Comparison of ENCODE assay signal across 28 cellular contexts in genomic region chr7:4602905-4603842, GRCh38.
"Had no signal": no experiment of that assay in that cellular context is flagged by ENCODE, and none has a peak within 500 bp of the region (broad histone marks: within the 10 kb centered on the region; RNA-seq: fewer than 3 reads in every experiment).

No MANE protein-coding gene starts in this region.

- H3K36me3 ChIP-seq: cardiac muscle cell, gastrocnemius medialis, thyroid gland had no signal

- FAIRE-seq: endothelial cell of umbilical vein, islet of Langerhans, TTC549 had no signal

- H3K27ac Mint-ChIP-seq: activated B cell treated with CpG ODN at 0.5 μM for 24 hours; activated CD4-positive, alpha-beta T cell treated with anti-CD3 and anti-CD28 coated beads for 36 hours; activated naive CD4-positive, alpha-beta T cell treated with anti-CD3 and anti-CD28 coated beads for 36 hours; activated T-helper 2 cell treated with anti-CD3 and anti-CD28 coated beads, Interferon-gamma antibody, Interleukin-2, Interleukin-4, amounts not matched to agents 10 μg/mL and 5 μg/mL and 100 μg/mL, durations not matched to agents 14 hours and 24 hours and 36 hours; memory B cell; nephron progenitor cell; progenitor cell of endocrine pancreas had no signal

- H3K27me3 Mint-ChIP-seq: progenitor cell of endocrine pancreas had no signal

- H3K36me3 Mint-ChIP-seq: memory B cell had no signal

- ATAC-seq: activated CD4-positive, alpha-beta T cell treated with anti-CD3 and anti-CD28 coated beads for 36 hours; activated T-cell treated with anti-CD3 and anti-CD28 coated beads, Interleukin-2, amount 50 U/mL, for 4 hours; esophagus mucosa; gastrocnemius medialis; mucosa of descending colon had no signal

- H3K27ac ChIP-seq: cardiac muscle cell, gastrocnemius medialis, thyroid gland had no signal

- H3K4me1 Mint-ChIP-seq: activated B cell treated with CpG ODN at 0.5 μM for 24 hours; activated CD4-positive, alpha-beta T cell treated with anti-CD3 and anti-CD28 coated beads for 36 hours; memory B cell had no signal

- H3K4me3 ChIP-seq: cardiac muscle cell, gastrocnemius medialis, mucosa of descending colon, SK-N-MC, thyroid gland had no signal

- H3K27me3 ChIP-seq: cardiac muscle cell, thyroid gland had no signal

- H3K9me3 ChIP-seq: gastrocnemius medialis, mucosa of descending colon, thyroid gland had no signal

- H3K4me3 Mint-ChIP-seq: activated B cell treated with CpG ODN at 0.5 μM for 24 hours; activated CD4-positive, alpha-beta T cell treated with anti-CD3 and anti-CD28 coated beads for 36 hours; activated naive CD4-positive, alpha-beta T cell treated with anti-CD3 and anti-CD28 coated beads for 36 hours; activated T-cell treated with anti-CD3 and anti-CD28 coated beads, Interleukin-2, amount 50 U/mL, for 4 hours; memory B cell; nephron progenitor cell had no signal

- H3K4me1 ChIP-seq: gastrocnemius medialis, thyroid gland had no signal

- H3K9me3 Mint-ChIP-seq: activated B cell treated with CpG ODN at 0.5 μM for 24 hours; activated naive CD4-positive, alpha-beta T cell treated with anti-CD3 and anti-CD28 coated beads for 36 hours; activated T-cell treated with anti-CD3 and anti-CD28 coated beads, Interleukin-2, amount 50 U/mL, for 4 hours; activated T-helper 2 cell treated with anti-CD3 and anti-CD28 coated beads, Interferon-gamma antibody, Interleukin-2, Interleukin-4, amounts not matched to agents 10 μg/mL and 5 μg/mL and 100 μg/mL, durations not matched to agents 14 hours and 24 hours and 36 hours; memory B cell had no signal

- DNase-seq: activated B cell treated with CpG ODN at 0.5 μM for 24 hours; activated CD4-positive, alpha-beta T cell treated with anti-CD3 and anti-CD28 coated beads for 36 hours; activated CD4-positive, alpha-beta T cell treated with anti-CD3 and anti-CD28 coated beads, Interleukin-2, amount 50 U/mL, for 48 hours; activated CD8-positive, alpha-beta memory T cell treated with anti-CD3 and anti-CD28 coated beads, Interleukin-2, amount 50 U/mL, for 48 hours; activated naive CD4-positive, alpha-beta T cell treated with anti-CD3 and anti-CD28 coated beads for 36 hours; activated T-cell treated with anti-CD3 and anti-CD28 coated beads, Interleukin-2, amount 50 U/mL, for 4 hours; amygdala; dermis blood vessel endothelial cell; effector memory CD4-positive, alpha-beta T cell; gastrocnemius medialis; hypothalamus; mucosa of descending colon; nephron progenitor cell; occipital lobe; retina; stimulated activated CD4-positive, alpha-beta T cell treated with anti-CD3 and anti-CD28 coated beads, Interleukin-2, amount 100 ng/mL, for 48 hours; stimulated activated naive CD4-positive, alpha-beta T cell treated with Interleukin-2 at 50 U/mL for 16 hours; T-helper 1 cell; thyroid gland had no signal
